3 cellular contexts compared by ENCODE assay signal in the genomic region with DNA sequence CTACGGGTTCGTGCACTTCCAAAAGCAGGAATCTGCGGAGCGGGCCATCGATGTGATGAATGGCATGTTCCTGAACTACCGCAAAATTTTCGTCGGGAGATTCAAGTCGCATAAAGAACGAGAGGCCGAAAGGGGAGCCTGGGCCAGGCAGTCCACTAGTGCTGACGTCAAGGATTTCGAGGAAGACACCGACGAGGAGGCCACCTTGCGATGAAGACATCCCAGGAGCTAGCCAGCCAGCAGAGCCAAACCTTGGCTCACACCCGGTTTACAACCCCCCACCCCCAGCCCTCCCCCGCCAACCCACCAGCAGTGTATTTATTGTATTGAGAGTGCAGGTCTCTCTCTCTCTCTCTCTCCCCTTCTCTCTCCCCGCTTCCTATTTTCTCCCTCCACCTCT. TPM values are rescaled to one million over a fixed set of nuclear protein-coding genes. Genes with fewer than 3 reads are reported as not detected.
"Had no signal": no experiment of that assay in that cellular context is flagged by ENCODE, and none has a peak within 500 bp of the region (broad histone marks: within the 10 kb centered on the region; RNA-seq: fewer than 3 reads in every experiment).

No MANE protein-coding gene starts in this region.

RNA-seq across cellular contexts. Expression of a gene that starts 1.3 kb away (rescaled TPM):
- total RNA-seq: GM23248, H4, HFFc6 had no signal
- polyA plus RNA-seq: GM23248 had no signal
